32 cellular contexts compared by ENCODE assay signal in the genomic region with DNA sequence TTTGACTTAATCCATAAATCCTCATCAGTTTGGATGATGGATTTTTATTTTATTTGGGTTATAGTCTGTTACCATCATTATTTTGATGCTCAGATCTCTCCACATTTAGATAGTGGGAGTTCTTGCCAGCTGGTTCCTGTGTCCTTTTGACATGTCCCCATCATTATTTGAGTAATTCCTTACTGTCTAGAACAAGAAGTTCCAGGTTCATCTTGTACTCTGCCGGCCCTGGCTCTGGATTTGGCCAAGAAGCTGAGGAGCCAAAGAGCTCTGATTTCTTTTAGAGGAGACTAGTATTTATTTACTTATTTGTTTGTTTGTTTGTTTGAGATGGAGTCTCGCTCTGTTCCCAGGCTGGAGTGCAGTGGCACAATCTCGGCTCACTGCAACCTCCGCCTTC. TPM values are rescaled to one million over a fixed set of nuclear protein-coding genes. Genes with fewer than 3 reads are reported as not detected.
"Had no signal": no experiment of that assay in that cellular context is flagged by ENCODE, and none has a peak within 500 bp of the region (broad histone marks: within the 10 kb centered on the region; RNA-seq: fewer than 3 reads in every experiment).

No MANE protein-coding gene starts in this region.

- H3K4me1 ChIP-seq: breast epithelium, SJCRH30 had no signal

- H3K27me3 ChIP-seq: adrenal gland, body of pancreas, breast epithelium, SJCRH30 had no signal

- H3K9me3 ChIP-seq: adrenal gland, body of pancreas, breast epithelium, SJCRH30 had no signal

- H3K36me3 ChIP-seq: adrenal gland, breast epithelium, SJCRH30 had no signal

- H3K27ac Mint-ChIP-seq: activated CD4-positive, alpha-beta T cell treated with anti-CD3 and anti-CD28 coated beads, Interleukin-2, amount 10 ng/mL, durations not matched to agents 7 days and 5 days; activated CD8-positive, alpha-beta T cell treated with anti-CD3 and anti-CD28 coated beads, Interleukin-2, amount 10 ng/mL, durations not matched to agents 7 days and 5 days; activated naive CD4-positive, alpha-beta T cell treated with anti-CD3 and anti-CD28 coated beads, Interleukin-2, amount 50 U/mL, for 24 hours; activated naive CD8-positive, alpha-beta T cell treated with anti-CD3 and anti-CD28 coated beads, Interleukin-2, amount 10 ng/mL, durations not matched to agents 7 days and 5 days; activated T-cell treated with anti-CD3 and anti-CD28 coated beads, Interleukin-2, amount 50 U/mL, for 24 hours; activated T-helper 2 cell treated with anti-CD3 and anti-CD28 coated beads, Interferon-gamma antibody, Interleukin-2, Interleukin-4, amounts not matched to agents 10 μg/mL and 5 μg/mL and 100 μg/mL, durations not matched to agents 14 hours and 24 hours and 36 hours had no signal

- ATAC-seq: activated CD8-positive, alpha-beta T cell treated with anti-CD3 and anti-CD28 coated beads, Interleukin-2, amount 10 ng/mL, durations not matched to agents 7 days and 5 days; body of pancreas had no signal

- H3K4me1 Mint-ChIP-seq: activated CD4-positive, alpha-beta T cell treated with anti-CD3 and anti-CD28 coated beads, Interleukin-2, amount 10 ng/mL, durations not matched to agents 7 days and 5 days; activated naive CD4-positive, alpha-beta T cell treated with anti-CD3 and anti-CD28 coated beads, Interleukin-2, amount 50 U/mL, for 24 hours; activated naive CD8-positive, alpha-beta T cell treated with anti-CD3 and anti-CD28 coated beads, Interleukin-2, amount 10 ng/mL, durations not matched to agents 7 days and 5 days had no signal

- H3K27me3 Mint-ChIP-seq: activated CD4-positive, alpha-beta T cell treated with anti-CD3 and anti-CD28 coated beads, Interleukin-2, amount 10 ng/mL, durations not matched to agents 7 days and 5 days; activated T-cell treated with anti-CD3 and anti-CD28 coated beads, Interleukin-2, amount 50 U/mL, for 24 hours had no signal

- H3K9me3 Mint-ChIP-seq: activated CD4-positive, alpha-beta T cell treated with anti-CD3 and anti-CD28 coated beads, Interleukin-2, amount 10 ng/mL, durations not matched to agents 7 days and 5 days; activated naive CD4-positive, alpha-beta T cell treated with anti-CD3 and anti-CD28 coated beads, Interleukin-2, amount 50 U/mL, for 24 hours; activated naive CD8-positive, alpha-beta T cell treated with anti-CD3 and anti-CD28 coated beads, Interleukin-2, amount 10 ng/mL, durations not matched to agents 7 days and 5 days; activated T-cell treated with anti-CD3 and anti-CD28 coated beads, Interleukin-2, amount 50 U/mL, for 24 hours; activated T-helper 2 cell treated with anti-CD3 and anti-CD28 coated beads, Interferon-gamma antibody, Interleukin-2, Interleukin-4, amounts not matched to agents 10 μg/mL and 5 μg/mL and 100 μg/mL, durations not matched to agents 14 hours and 24 hours and 36 hours had no signal

- DNase-seq: activated CD4-positive, alpha-beta T cell treated with anti-CD3 and anti-CD28 coated beads, Interleukin-2, amount 10 ng/mL, durations not matched to agents 7 days and 5 days; activated CD4-positive, alpha-beta T cell treated with anti-CD3 and anti-CD28 coated beads, Interleukin-2, amount 50 U/mL, for 48 hours; activated CD8-positive, alpha-beta T cell treated with anti-CD3 and anti-CD28 coated beads, Interleukin-2, amount 10 ng/mL, durations not matched to agents 7 days and 5 days; activated gamma-delta T cell; activated naive CD4-positive, alpha-beta T cell treated with Interleukin-2 at 50 U/mL for 16 hours; activated naive CD8-positive, alpha-beta T cell treated with anti-CD3 and anti-CD28 coated beads, Interleukin-2, amount 10 ng/mL, durations not matched to agents 7 days and 5 days; activated T-cell treated with anti-CD3 and anti-CD28 coated beads, Interleukin-2, amount 50 U/mL, for 24 hours; MM.1S; MV-4-11; NCI-H1092 treated with DMSO at 0.1 percent for 48 hours; NCI-H1417; NCI-H146; NCI-H187; NCI-H2029 treated with DMSO at 0.1 percent for 48 hours; NCI-H2107; NCI-H2171; NCI-H510A; NCI-H526; NCI-H748 treated with DMSO at 0.1 percent for 48 hours; PC-9; SHP77; SJCRH30; T1000; WERI-Rb-1 had no signal

- H3K4me3 Mint-ChIP-seq: activated CD4-positive, alpha-beta T cell treated with anti-CD3 and anti-CD28 coated beads, Interleukin-2, amount 10 ng/mL, durations not matched to agents 7 days and 5 days; activated CD8-positive, alpha-beta T cell treated with anti-CD3 and anti-CD28 coated beads, Interleukin-2, amount 10 ng/mL, durations not matched to agents 7 days and 5 days; activated naive CD4-positive, alpha-beta T cell treated with anti-CD3 and anti-CD28 coated beads, Interleukin-2, amount 50 U/mL, for 24 hours; activated naive CD8-positive, alpha-beta T cell treated with anti-CD3 and anti-CD28 coated beads, Interleukin-2, amount 10 ng/mL, durations not matched to agents 7 days and 5 days; activated T-cell treated with anti-CD3 and anti-CD28 coated beads, Interleukin-2, amount 50 U/mL, for 24 hours had no signal

- H3K36me3 Mint-ChIP-seq: activated naive CD4-positive, alpha-beta T cell treated with anti-CD3 and anti-CD28 coated beads, Interleukin-2, amount 50 U/mL, for 24 hours; activated naive CD8-positive, alpha-beta T cell treated with anti-CD3 and anti-CD28 coated beads, Interleukin-2, amount 10 ng/mL, durations not matched to agents 7 days and 5 days had no signal

- H3K4me3 ChIP-seq: adrenal gland, body of pancreas, breast epithelium, PC-9, SJCRH30, SK-N-MC had no signal

- H3K27ac ChIP-seq: body of pancreas, breast epithelium, KMS-11, PC-9, RWPE1, SJCRH30, SK-N-MC, WERI-Rb-1 had no signal

RNA-seq across cellular contexts. Expression of gene PTPRG, which starts 54.3 kb away (rescaled TPM):
- total RNA-seq: activated CD4-positive, alpha-beta T cell treated with anti-CD3 and anti-CD28 coated beads, Interleukin-2, amount 10 ng/mL, durations not matched to agents 7 days and 5 days; activated CD8-positive, alpha-beta T cell treated with anti-CD3 and anti-CD28 coated beads, Interleukin-2, amount 10 ng/mL, durations not matched to agents 7 days and 5 days; activated naive CD8-positive, alpha-beta T cell treated with anti-CD3 and anti-CD28 coated beads, Interleukin-2, amount 10 ng/mL, durations not matched to agents 7 days and 5 days had no signal
